ENCODE assay signal across 16 cellular contexts in the genomic region with DNA sequence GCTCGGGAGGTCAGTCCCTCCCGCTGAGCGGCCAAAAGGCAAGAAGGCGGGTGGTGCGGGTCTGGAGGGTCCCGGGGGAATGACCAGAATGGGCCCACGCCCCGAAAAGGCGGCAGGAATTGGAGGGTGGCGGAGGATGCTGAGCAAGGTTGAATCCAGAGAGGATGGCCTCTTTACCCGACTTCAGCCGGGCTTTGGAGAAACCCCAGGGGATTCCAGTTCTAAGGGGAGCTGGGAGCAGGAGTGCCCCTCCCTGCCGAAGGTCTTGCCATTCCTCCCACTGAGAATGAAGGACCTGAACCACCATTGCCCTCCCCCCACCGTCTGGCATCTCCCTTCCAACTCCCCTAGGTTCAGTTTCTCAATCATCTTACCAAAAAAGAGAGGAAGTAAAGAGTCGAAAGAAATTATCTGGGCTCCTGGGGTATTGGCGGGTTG. TPM values are rescaled to one million over a fixed set of nuclear protein-coding genes. Genes with fewer than 3 reads are reported as not detected.
DNase-seq lines count a peak whose midpoint lies in the region; ATAC-seq and TF ChIP-seq lines count a peak whose summit lies in the region.
"Had no signal": no experiment of that assay in that cellular context is flagged by ENCODE, and none has a peak within 500 bp of the region (broad histone marks: within the 10 kb centered on the region; RNA-seq: fewer than 3 reads in every experiment).

No MANE protein-coding gene starts in this region.

- ATAC-seq in activated T-cell treated with anti-CD3 and anti-CD28 coated beads, Interleukin-2, amount 50 U/mL, for 72 hours (replicated peaks in 1 of 2) = no peak
- ATAC-seq in HG03439 (IDR thresholded peaks at IDR 0.05; ENCODE audit: unreplicated experiment) = no peak

- H3K4me1 Mint-ChIP-seq in activated T-cell treated with anti-CD3 and anti-CD28 coated beads, Interleukin-2, amount 50 U/mL, for 24 hours (ENCODE audit: low read depth) = peaks cover 26% of the 10 kb centered on the region
- peaks cover 46% of the 10 kb centered on the region for H3K4me1 Mint-ChIP-seq in activated T-cell treated with anti-CD3 and anti-CD28 coated beads, Interleukin-2, amount 50 U/mL, for 72 hours (ENCODE audit: low read depth)
- peaks cover 14% of the 10 kb centered on the region for H3K4me1 Mint-ChIP-seq in endodermal cell
- no peaks in the 10 kb centered on the region for H3K4me1 Mint-ChIP-seq in type B pancreatic cell (ENCODE audit: unreplicated experiment)

- H3K36me3 Mint-ChIP-seq in activated T-cell treated with anti-CD3 and anti-CD28 coated beads, Interleukin-2, amount 50 U/mL, for 24 hours (ENCODE audit: low read depth) = no peaks in the 10 kb centered on the region
- H3K36me3 Mint-ChIP-seq in activated T-cell treated with anti-CD3 and anti-CD28 coated beads, Interleukin-2, amount 50 U/mL, for 72 hours (ENCODE audit: insufficient read depth in 2 of 2) = no peaks in the 10 kb centered on the region
- no peaks in the 10 kb centered on the region for H3K36me3 Mint-ChIP-seq in endodermal cell (ENCODE audit: low read depth)
- peaks cover 4% of the 10 kb centered on the region for H3K36me3 Mint-ChIP-seq in type B pancreatic cell

- no peak overlapping the region for H3K9ac ChIP-seq in endodermal cell (ENCODE audit: extremely low read depth, low read length, poor library complexity, severe bottlenecking)
- H3K9ac ChIP-seq: BLaER1 had no signal

- TF ChIP-seq CTCF in endodermal cell (conservative IDR thresholded peaks at IDR 0.05) = no peak
- no peak for TF ChIP-seq CTCF in type B pancreatic cell (conservative IDR thresholded peaks at IDR 0.05)

- H3K4me3 Mint-ChIP-seq in activated T-cell treated with anti-CD3 and anti-CD28 coated beads, Interleukin-2, amount 50 U/mL, for 24 hours = no peak overlapping the region
- H3K4me3 Mint-ChIP-seq in activated T-cell treated with anti-CD3 and anti-CD28 coated beads, Interleukin-2, amount 50 U/mL, for 72 hours = peak overlapping the region in 1 of 2 donors; percentile 44
- H3K4me3 Mint-ChIP-seq in endodermal cell (no peak overlapping the region), type B pancreatic cell (no peak overlapping the region)

- H3K27ac Mint-ChIP-seq in activated T-cell treated with anti-CD3 and anti-CD28 coated beads, Interleukin-2, amount 50 U/mL, for 24 hours = no peak overlapping the region
- no peak overlapping the region for H3K27ac Mint-ChIP-seq in activated T-cell treated with anti-CD3 and anti-CD28 coated beads, Interleukin-2, amount 50 U/mL, for 72 hours
- H3K27ac Mint-ChIP-seq in endodermal cell (no peak overlapping the region), type B pancreatic cell (no peak overlapping the region)
- H3K27ac Mint-ChIP-seq: H9 had no signal

- peak; percentile 15 for DNase-seq in activated T-cell treated with anti-CD3 and anti-CD28 coated beads, Interleukin-2, amount 50 U/mL, for 24 hours
- DNase-seq in activated T-cell treated with anti-CD3 and anti-CD28 coated beads, Interleukin-2, amount 50 U/mL, for 72 hours = no peak
- peak; percentile 17 for DNase-seq in MV-4-11 (lab: John Stamatoyannopoulos, UW)
- peak; percentile 54 for DNase-seq in endodermal cell
- DNase-seq in type B pancreatic cell (ENCODE audit: extremely low spot score, unreplicated experiment) = peak; percentile 59
- no peak for DNase-seq in stimulated activated CD4-positive, alpha-beta T cell treated with anti-CD3 and anti-CD28 coated beads, Interleukin-4, amount 100 ng/mL, for 1 hour
- DNase-seq: DMS79 treated with DMSO at 0.1 percent for 48 hours, H9, NCI-H1436, NCI-H2029, NCI-H2171 treated with DMSO at 0.1 percent for 48 hours, NCI-H446 treated with DMSO at 0.1 percent for 48 hours, NCI-H748 treated with DMSO at 0.1 percent for 48 hours had no signal

- H3K9me3 ChIP-seq in endodermal cell (ENCODE audit: control insufficient read depth, low read length) = no peaks in the 10 kb centered on the region

- no peak overlapping the region for H3K4me3 ChIP-seq in endodermal cell (ENCODE audit: low read length)
- H3K4me3 ChIP-seq: BLaER1, SK-N-MC had no signal

- peaks cover 100% of the 10 kb centered on the region for H3K27me3 ChIP-seq in endodermal cell (ENCODE audit: control insufficient read depth, insufficient read depth, low read length, poor library complexity, severe bottlenecking)

- WGBS in endodermal cell (ENCODE audit: insufficient coverage in 1 of 2, insufficient read length in 1 of 2), 2 experiments = 6 to 8% methylated on average over 11 to 16 of the region's 16 CpGs

- H3K27me3 Mint-ChIP-seq in activated T-cell treated with anti-CD3 and anti-CD28 coated beads, Interleukin-2, amount 50 U/mL, for 24 hours = peaks cover 93% of the 10 kb centered on the region
- peaks cover 97% of the 10 kb centered on the region for H3K27me3 Mint-ChIP-seq in activated T-cell treated with anti-CD3 and anti-CD28 coated beads, Interleukin-2, amount 50 U/mL, for 72 hours (ENCODE audit: low read depth)
- H3K27me3 Mint-ChIP-seq in endodermal cell (ENCODE audit: insufficient read depth) = peaks cover 99% of the 10 kb centered on the region
- peaks cover 96% of the 10 kb centered on the region for H3K27me3 Mint-ChIP-seq in type B pancreatic cell

- no peak overlapping the region for H3K27ac ChIP-seq in endodermal cell (ENCODE audit: low read depth, low read length)
- H3K27ac ChIP-seq: BLaER1, SK-N-MC had no signal

- H3K4me1 ChIP-seq in endodermal cell (ENCODE audit: control insufficient read depth, insufficient read depth, low read length) = peaks cover 5% of the 10 kb centered on the region

- no peaks in the 10 kb centered on the region for H3K9me3 Mint-ChIP-seq in activated T-cell treated with anti-CD3 and anti-CD28 coated beads, Interleukin-2, amount 50 U/mL, for 24 hours
- no peaks in the 10 kb centered on the region for H3K9me3 Mint-ChIP-seq in activated T-cell treated with anti-CD3 and anti-CD28 coated beads, Interleukin-2, amount 50 U/mL, for 72 hours
- H3K9me3 Mint-ChIP-seq in endodermal cell = no peaks in the 10 kb centered on the region
- no peaks in the 10 kb centered on the region for H3K9me3 Mint-ChIP-seq in type B pancreatic cell

- H3K36me3 ChIP-seq in endodermal cell (ENCODE audit: control insufficient read depth, insufficient read depth, low read length) = no peaks in the 10 kb centered on the region
- H3K36me3 ChIP-seq: BLaER1 had no signal

RNA-seq across cellular contexts. Expression of a gene that starts 3.6 kb away (rescaled TPM):
- total RNA-seq in activated T-cell treated with anti-CD3 and anti-CD28 coated beads, Interleukin-2, amount 50 U/mL, for 72 hours = not detected
- total RNA-seq in endodermal cell (under 1 TPM; 0.24 to 0.40 TPM), type B pancreatic cell (ENCODE audit: low replicate concordance) (1.2 and 1.3 TPM in 2 replicates)
- 0.68 TPM for polyA plus RNA-seq in endodermal cell (2013, experiment 1 of 2)
- polyA plus RNA-seq in endodermal cell (2013, experiment 2 of 2) = 0.58 TPM
- total RNA-seq: H9 had no signal

RNA-seq across cellular contexts. Expression of a gene that starts 38.9 kb away (rescaled TPM):
- total RNA-seq in activated T-cell treated with anti-CD3 and anti-CD28 coated beads, Interleukin-2, amount 50 U/mL, for 72 hours = not detected
- total RNA-seq in endodermal cell (not detected), type B pancreatic cell (ENCODE audit: low replicate concordance) (6.3 and 8.6 TPM in 2 replicates)
- polyA plus RNA-seq in endodermal cell (2013, experiment 1 of 2) = 1.1 TPM
- polyA plus RNA-seq in endodermal cell (2013, experiment 2 of 2) = 0.79 TPM
- total RNA-seq: H9 had no signal

Comparison
In these comparisons a context has a peak if more than half of its experiments do, and no peak if none do; other contexts are left out.
1. DNase-seq: peak in activated T-cell treated with anti-CD3 and anti-CD28 coated beads, Interleukin-2, amount 50 U/mL, for 24 hours (single experiment), MV-4-11 (single experiment), endodermal cell (single experiment) and type B pancreatic cell (single experiment); none in activated T-cell treated with anti-CD3 and anti-CD28 coated beads, Interleukin-2, amount 50 U/mL, for 72 hours (0 of 2) and stimulated activated CD4-positive, alpha-beta T cell treated with anti-CD3 and anti-CD28 coated beads, Interleukin-4, amount 100 ng/mL, for 1 hour (single experiment).